ENCODE assay signal across 1 cellular context in genomic region chr11:76797341-76798201, GRCh38.
TF ChIP-seq lines count a peak whose summit lies in the region.

No MANE protein-coding gene starts in this region.

TF ChIP-seq in H1, 55 proteins besides CTCF, POLR2A, EP300 and RAD21 (continued from another document):
- no peak for TF ChIP-seq ATF2 (IDR thresholded peaks at IDR 0.05; ENCODE audit: low read length)
- TF ChIP-seq KDM5A (IDR thresholded peaks at IDR 0.05; ENCODE audit: low read length): no peak
- TF ChIP-seq GABPA (IDR thresholded peaks at IDR 0.05; ENCODE audit: borderline replicate concordance, insufficient read depth, low read length): no peak
- no peak for TF ChIP-seq TAF7 (optimal IDR thresholded peaks at IDR 0.05; ENCODE audit: borderline replicate concordance, low read depth, low read length)
- TF ChIP-seq, protein P1, sequence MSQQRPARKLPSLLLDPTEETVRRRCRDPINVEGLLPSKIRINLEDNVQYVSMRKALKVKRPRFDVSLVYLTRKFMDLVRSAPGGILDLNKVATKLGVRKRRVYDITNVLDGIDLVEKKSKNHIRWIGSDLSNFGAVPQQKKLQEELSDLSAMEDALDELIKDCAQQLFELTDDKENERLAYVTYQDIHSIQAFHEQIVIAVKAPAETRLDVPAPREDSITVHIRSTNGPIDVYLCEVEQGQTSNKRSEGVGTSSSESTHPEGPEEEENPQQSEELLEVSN (IDR thresholded peaks at IDR 0.05): no peak
- TF ChIP-seq POU5F1 (IDR thresholded peaks at IDR 0.05; ENCODE audit: low read depth, low read length): no peak
- no peak for TF ChIP-seq BRCA1 (IDR thresholded peaks at IDR 0.05; ENCODE audit: low read depth, low read length)
- no peak for TF ChIP-seq YY1 (IDR thresholded peaks at IDR 0.05; ENCODE audit: low read depth, low read length)
- TF ChIP-seq MAFK (IDR thresholded peaks at IDR 0.05; ENCODE audit: low read depth, low read length): no peak
- no peak for TF ChIP-seq SIRT6 (IDR thresholded peaks at IDR 0.05; ENCODE audit: low read length)
- TF ChIP-seq EZH2 (IDR thresholded peaks at IDR 0.05; ENCODE audit: low read depth, low read length, severe bottlenecking): no peak
- no peak for TF ChIP-seq KDM4A (IDR thresholded peaks at IDR 0.05; ENCODE audit: low read depth, low read length, severe bottlenecking)
